In the genomic region with DNA sequence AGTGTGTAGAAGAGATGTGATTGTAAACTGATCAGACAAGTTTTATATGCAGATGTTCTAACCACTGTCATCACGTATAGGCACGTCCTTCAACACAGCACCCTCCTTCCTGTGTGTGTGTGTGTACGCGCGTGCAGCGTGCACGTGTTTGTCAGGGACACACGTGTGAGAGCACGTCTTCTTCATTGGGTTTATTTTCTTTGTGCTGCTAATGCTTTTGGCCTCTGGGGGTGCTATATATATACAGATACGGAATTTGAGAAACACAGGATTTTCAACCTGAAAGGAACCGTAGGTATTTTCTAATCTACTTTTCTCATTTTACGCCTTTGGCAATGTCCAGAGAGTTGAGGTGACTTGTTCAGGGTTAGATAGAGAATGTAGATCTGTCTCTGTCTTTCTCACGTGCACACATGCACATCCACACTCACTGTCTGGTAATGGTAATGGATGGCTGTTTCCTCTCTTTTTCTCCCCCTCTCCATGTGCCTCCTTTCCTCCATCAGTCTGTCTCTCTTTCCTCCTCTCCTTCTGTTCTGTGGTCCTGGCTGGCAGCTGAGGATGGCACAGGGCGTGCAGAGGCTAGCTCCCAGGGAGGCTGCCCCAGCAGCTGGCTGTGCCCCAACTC, we compare ENCODE assay signal across 8 cellular contexts. TPM values are rescaled to one million over a fixed set of nuclear protein-coding genes. Genes with fewer than 3 reads are reported as not detected.
A peak's percentile ranks its signal among the peaks of the same experiment; 100 is the strongest.
DNase-seq lines count a peak whose midpoint lies in the region; ATAC-seq, FAIRE-seq and TF ChIP-seq lines count a peak whose summit lies in the region.

No MANE protein-coding gene starts in this region.

- peak; percentile 72 for ATAC-seq in GM18517 (IDR thresholded peaks at IDR 0.05; ENCODE audit: unreplicated experiment)
- no peak for ATAC-seq in GM19035 (IDR thresholded peaks at IDR 0.05; ENCODE audit: unreplicated experiment)
- ATAC-seq in GM21529 (IDR thresholded peaks at IDR 0.05; ENCODE audit: unreplicated experiment) = no peak

- H3K27ac ChIP-seq in astrocyte (ENCODE audit: low read depth, low read length) (no peak overlapping the region), mesenchymal stem cell (ENCODE audit: low read length, poor library complexity, severe bottlenecking) (no peak overlapping the region)

- no peak overlapping the region for H2BK5ac ChIP-seq in mesenchymal stem cell (ENCODE audit: low read depth, low read length, poor library complexity, severe bottlenecking)

- no peak overlapping the region for H3K4me3 Mint-ChIP-seq in astrocyte (ENCODE audit: unreplicated experiment)

- H3K9ac ChIP-seq in astrocyte (ENCODE audit: low read length) (no peak overlapping the region), mesenchymal stem cell (ENCODE audit: low read length) (no peak overlapping the region)

- H3K27me3 Mint-ChIP-seq in astrocyte (ENCODE audit: low read depth, unreplicated experiment) = peaks cover 45% of the 10 kb centered on the region

- H3K23ac ChIP-seq in mesenchymal stem cell (ENCODE audit: low read length in 2 of 2) = no peak overlapping the region

- no peak for DNase-seq in AG09319 (ENCODE audit: extremely low read depth, low read depth)
- no peak for DNase-seq in astrocyte (ENCODE audit: low read depth)
- DNase-seq in mesenchymal stem cell = peak; percentile 8
- no peak for DNase-seq in activated CD8-positive, alpha-beta memory T cell treated with anti-CD3 and anti-CD28 coated beads for 24 hours

- H3K14ac ChIP-seq in mesenchymal stem cell (ENCODE audit: low read length in 2 of 2) = no peak overlapping the region

- WGBS in mesenchymal stem cell = 53% methylated on average over 10 of the region's 14 CpGs

- H3K9me3 ChIP-seq in astrocyte (ENCODE audit: insufficient read depth, low read depth, low read length) (no peaks in the 10 kb centered on the region), mesenchymal stem cell (ENCODE audit: control insufficient read depth, low read length) (no peaks in the 10 kb centered on the region)

- no peak for TF ChIP-seq EP300 in Ishikawa (IDR thresholded peaks at IDR 0.05; ENCODE audit: borderline replicate concordance)

- no peaks in the 10 kb centered on the region for H4K20me1 ChIP-seq in astrocyte (ENCODE audit: insufficient read depth, low read length)

- no peaks in the 10 kb centered on the region for H3K36me3 ChIP-seq in astrocyte (ENCODE audit: insufficient read depth, low read length)
- no peaks in the 10 kb centered on the region for H3K36me3 ChIP-seq in mesenchymal stem cell (ENCODE audit: control insufficient read depth in 1 of 2, insufficient read depth in 2 of 2, low read depth in 1 of 2, low read length in 2 of 2)

- no peak overlapping the region for H2BK12ac ChIP-seq in mesenchymal stem cell (ENCODE audit: low read length in 2 of 2)

- H3K79me1 ChIP-seq in mesenchymal stem cell (replicated peaks; ENCODE audit: low read length, poor library complexity, severe bottlenecking) = no peaks in the 10 kb centered on the region

- peak; percentile 31 for TF ChIP-seq CTCF in AG09319 (IDR thresholded peaks at IDR 0.05; ENCODE audit: low read depth, low read length)
- TF ChIP-seq CTCF in astrocyte (IDR thresholded peaks at IDR 0.05; ENCODE audit: insufficient read depth, low read depth, low read length) = peak; percentile 38

- no peak overlapping the region for H3K4ac ChIP-seq in mesenchymal stem cell (ENCODE audit: low read depth in 1 of 2, low read length in 2 of 2)

- no peak for FAIRE-seq in astrocyte (lab: Jason Lieb, UNC)

- H4K91ac ChIP-seq in mesenchymal stem cell (ENCODE audit: low read length) = no peak overlapping the region

- no peak overlapping the region for H2BK120ac ChIP-seq in mesenchymal stem cell (ENCODE audit: low read depth, low read length)

- no peak overlapping the region for H2BK15ac ChIP-seq in mesenchymal stem cell (ENCODE audit: low read depth, poor library complexity, severe bottlenecking)

- H2AFZ ChIP-seq in astrocyte (ENCODE audit: low read depth, low read length) (no peak overlapping the region), mesenchymal stem cell (ENCODE audit: low read depth, low read length) (no peak overlapping the region)

- H3K4me1 ChIP-seq in astrocyte (ENCODE audit: insufficient read depth, low read length) (no peaks in the 10 kb centered on the region), mesenchymal stem cell (ENCODE audit: control insufficient read depth, insufficient read depth, low read depth, low read length) (peaks cover 1% of the 10 kb centered on the region)

- no peak overlapping the region for H3K18ac ChIP-seq in mesenchymal stem cell (ENCODE audit: low read depth in 1 of 2, low read length in 2 of 2)

- H3K79me2 ChIP-seq in astrocyte (ENCODE audit: insufficient read depth, low read length) = no peaks in the 10 kb centered on the region

- no peaks in the 10 kb centered on the region for H3K4me1 Mint-ChIP-seq in astrocyte (ENCODE audit: low read depth, unreplicated experiment)

- H3K4me3 ChIP-seq in astrocyte (ENCODE audit: insufficient read depth, low read depth, low read length) = no peak overlapping the region
- no peak overlapping the region for H3K4me3 ChIP-seq in mesenchymal stem cell (ENCODE audit: insufficient read depth in 1 of 2, low read depth in 1 of 2, low read length in 2 of 2)

- no peak overlapping the region for H3K4me2 ChIP-seq in astrocyte (ENCODE audit: low read length)
- no peak overlapping the region for H3K4me2 ChIP-seq in mesenchymal stem cell (ENCODE audit: low read length, poor library complexity, severe bottlenecking)

- no peaks in the 10 kb centered on the region for H3K36me3 Mint-ChIP-seq in astrocyte (ENCODE audit: low read depth, unreplicated experiment)

- H3K27me3 ChIP-seq in astrocyte (ENCODE audit: insufficient read depth, low read length) = no peaks in the 10 kb centered on the region
- peaks cover 8 to 13% of the 10 kb centered on the region in 2 experiments for H3K27me3 ChIP-seq in mesenchymal stem cell (ENCODE audit: control insufficient read depth in 1 of 2, insufficient read depth in 1 of 2, low read length in 2 of 2)

- H4K8ac ChIP-seq in mesenchymal stem cell (ENCODE audit: low read length) = no peak overlapping the region

- peaks cover 1% of the 10 kb centered on the region for H3K9me3 Mint-ChIP-seq in astrocyte (ENCODE audit: unreplicated experiment)

- peak; percentile 8; the same call in 1 of the 2 replicates for TF ChIP-seq RAD21 in Ishikawa (IDR thresholded peaks at IDR 0.05; ENCODE audit: low read depth)

- no peak overlapping the region for H2AK5ac ChIP-seq in mesenchymal stem cell (ENCODE audit: low read length, severe bottlenecking)

- no peak overlapping the region for H3K27ac Mint-ChIP-seq in astrocyte (ENCODE audit: unreplicated experiment)

TF ChIP-seq in Ishikawa, 13 proteins besides CTCF, POLR2A, EP300 and RAD21:
- TF ChIP-seq CREB1 (IDR thresholded peaks at IDR 0.05; ENCODE audit: low read depth) (no peak), NFIC (IDR thresholded peaks at IDR 0.05) (no peak), EGR1 (IDR thresholded peaks at IDR 0.05) (no peak), YY1 (IDR thresholded peaks at IDR 0.05; ENCODE audit: low read depth) (no peak)
- TF ChIP-seq, protein P1, sequence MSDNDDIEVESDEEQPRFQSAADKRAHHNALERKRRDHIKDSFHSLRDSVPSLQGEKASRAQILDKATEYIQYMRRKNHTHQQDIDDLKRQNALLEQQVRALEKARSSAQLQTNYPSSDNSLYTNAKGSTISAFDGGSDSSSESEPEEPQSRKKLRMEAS (IDR thresholded peaks at IDR 0.05) = peak; percentile 50; the same call in 1 of the 2 replicates

RNA-seq across cellular contexts. Expression of a gene that starts 13.4 kb away (rescaled TPM):
- 0.16 TPM in 1 of 2 replicates, not detected in the other for total RNA-seq in astrocyte
- polyA plus RNA-seq in mesenchymal stem cell (2013, experiment 1 of 2) = not detected
- not detected for polyA plus RNA-seq in mesenchymal stem cell (2013, experiment 2 of 2)
